In the genomic region with DNA sequence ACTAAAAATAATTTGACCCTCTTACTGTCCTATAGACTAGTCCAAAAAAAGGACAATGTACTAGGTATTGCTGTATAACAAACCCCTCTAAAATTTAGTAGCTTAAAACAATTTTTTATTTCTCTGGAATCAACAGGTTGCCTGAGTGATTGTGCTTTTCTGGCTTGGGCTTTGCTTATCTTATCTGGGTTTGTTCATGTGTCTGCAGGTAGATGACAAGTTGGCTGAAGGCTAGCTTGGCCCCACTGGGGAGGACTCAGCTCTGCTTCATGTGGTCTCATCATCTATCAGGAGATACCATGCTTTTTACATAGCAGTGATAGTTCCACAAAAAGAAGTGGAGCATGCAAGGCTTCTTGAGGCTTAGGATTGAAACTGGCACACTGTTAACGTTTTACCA, we compare ENCODE assay signal across 29 cellular contexts.
"Had no signal": no experiment of that assay in that cellular context is flagged by ENCODE, and none has a peak within 500 bp of the region (broad histone marks: within the 10 kb centered on the region; RNA-seq: fewer than 3 reads in every experiment).

No MANE protein-coding gene starts in this region.

- DNase-seq: stimulated activated CD4-positive, alpha-beta T cell treated with anti-CD3 and anti-CD28 coated beads, Interleukin-2, amount 100 ng/mL, for 48 hours; stimulated activated CD4-positive, alpha-beta T cell treated with anti-CD3 and anti-CD28 coated beads, Interleukin-4, amount 100 ng/mL, for 1 hour; stimulated activated CD4-positive, alpha-beta T cell treated with anti-CD3 and anti-CD28 coated beads, Interleukin-4, amount 100 ng/mL, for 24 hours; stimulated activated CD4-positive, alpha-beta T cell treated with anti-CD3 and anti-CD28 coated beads, Interleukin-4, amount 100 ng/mL, for 4 hours; stimulated activated CD8-positive, alpha-beta memory T cell treated with anti-CD3 and anti-CD28 coated beads, Interleukin-4, amount 100 ng/mL, for 48 hours; stimulated activated naive B cell treated with anti-CD40 and anti-IgM and Interleukin-4, amounts not matched to agents 10 μg/mL and 1 μg/mL and 100 μg/mL, for 72 hours; stimulated activated naive CD4-positive, alpha-beta T cell; stimulated activated naive CD4-positive, alpha-beta T cell treated with Interleukin-2 at 50 U/mL for 16 hours; stimulated activated naive CD8-positive, alpha-beta T cell treated with anti-CD3 and anti-CD28 coated beads, Interleukin-15, amount 100 ng/mL, for 72 hours; stimulated activated naive CD8-positive, alpha-beta T cell treated with anti-CD3 and anti-CD28 coated beads, Interleukin-15, Interleukin-2, amounts not matched to agents 100 U/mL and 50 U/mL, for 24 hours; stomach; substantia nigra; testis; thyroid gland; tibial artery; transverse colon; trophoblast cell; upper lobe of left lung; upper lobe of right lung; uterus had no signal

- H3K36me3 ChIP-seq: thoracic aorta, thyroid gland, upper lobe of right lung, uterus had no signal

- H3K4me3 Mint-ChIP-seq: stimulated activated effector memory CD8-positive, alpha-beta T cell treated with anti-CD3 and anti-CD28 coated beads, Interleukin-12 subunit alpha, Interleukin-12 subunit beta, amount 100 ng/mL, for 72 hours; stimulated activated memory B cell treated with anti-CD40 and anti-IgM and Interleukin-4, amounts not matched to agents 10 μg/mL and 1 μg/mL and 100 μg/mL, for 72 hours; stimulated activated naive B cell treated with anti-CD40 and anti-IgM and Interleukin-4, amounts not matched to agents 10 μg/mL and 1 μg/mL and 100 μg/mL, for 72 hours; stimulated activated naive CD8-positive, alpha-beta T cell treated with anti-CD3 and anti-CD28 coated beads, Interleukin-15, amount 100 ng/mL, for 72 hours; stimulated activated naive CD8-positive, alpha-beta T cell treated with anti-CD3 and anti-CD28 coated beads, Interleukin-15, Interleukin-2, amounts not matched to agents 100 ng/mL and 50 ng/mL, for 24 hours; type B pancreatic cell had no signal

- H3K4me1 ChIP-seq: stomach, suprapubic skin, testis, thyroid gland, tibial artery, tibial nerve, transverse colon, upper lobe of left lung, upper lobe of right lung, uterus, vagina had no signal

- H3K4me3 ChIP-seq: stomach, suprapubic skin, testis, thoracic aorta, thyroid gland, tibial artery, tibial nerve, transverse colon, upper lobe of left lung, upper lobe of right lung, uterus, vagina had no signal

- H3K9me3 ChIP-seq: suprapubic skin, testis, thoracic aorta, thyroid gland, tibial artery, upper lobe of left lung, upper lobe of right lung, uterus, vagina had no signal

- H3K4me1 Mint-ChIP-seq: stimulated activated effector memory CD8-positive, alpha-beta T cell treated with anti-CD3 and anti-CD28 coated beads, Interleukin-12 subunit alpha, Interleukin-12 subunit beta, amount 100 ng/mL, for 72 hours; stimulated activated memory B cell treated with anti-CD40 and anti-IgM and Interleukin-4, amounts not matched to agents 10 μg/mL and 1 μg/mL and 100 μg/mL, for 72 hours; stimulated activated naive B cell treated with anti-CD40 and anti-IgM and Interleukin-4, amounts not matched to agents 10 μg/mL and 1 μg/mL and 100 μg/mL, for 72 hours; stimulated activated naive CD8-positive, alpha-beta T cell treated with anti-CD3 and anti-CD28 coated beads, Interleukin-15, amount 100 ng/mL, for 72 hours had no signal

- H3K27ac Mint-ChIP-seq: stimulated activated effector memory CD8-positive, alpha-beta T cell treated with anti-CD3 and anti-CD28 coated beads, Interleukin-12 subunit alpha, Interleukin-12 subunit beta, amount 100 ng/mL, for 72 hours; stimulated activated memory B cell treated with anti-CD40 and anti-IgM and Interleukin-4, amounts not matched to agents 10 μg/mL and 1 μg/mL and 100 μg/mL, for 72 hours; stimulated activated naive B cell treated with anti-CD40 and anti-IgM and Interleukin-4, amounts not matched to agents 10 μg/mL and 1 μg/mL and 100 μg/mL, for 72 hours; stimulated activated naive CD8-positive, alpha-beta T cell treated with anti-CD3 and anti-CD28 coated beads, Interleukin-15, amount 100 ng/mL, for 72 hours; stimulated activated naive CD8-positive, alpha-beta T cell treated with anti-CD3 and anti-CD28 coated beads, Interleukin-15, Interleukin-2, amounts not matched to agents 100 ng/mL and 50 ng/mL, for 24 hours; type B pancreatic cell had no signal

- ATAC-seq: stimulated activated effector memory CD8-positive, alpha-beta T cell treated with anti-CD3 and anti-CD28 coated beads, Interleukin-12 subunit alpha, Interleukin-12 subunit beta, amount 100 ng/mL, for 72 hours; stimulated activated memory B cell treated with anti-CD40 and anti-IgM and Interleukin-4, amounts not matched to agents 10 μg/mL and 1 μg/mL and 100 μg/mL, for 72 hours; stimulated activated naive B cell treated with anti-CD40 and anti-IgM and Interleukin-4, amounts not matched to agents 10 μg/mL and 1 μg/mL and 100 μg/mL, for 72 hours; stimulated activated naive CD8-positive, alpha-beta T cell treated with anti-CD3 and anti-CD28 coated beads, Interleukin-15, amount 100 ng/mL, for 72 hours; stimulated activated naive CD8-positive, alpha-beta T cell treated with anti-CD3 and anti-CD28 coated beads, Interleukin-15, Interleukin-2, amounts not matched to agents 100 U/mL and 50 U/mL, for 24 hours; upper lobe of right lung had no signal

- H3K27me3 Mint-ChIP-seq: stimulated activated memory B cell treated with anti-CD40 and anti-IgM and Interleukin-4, amounts not matched to agents 10 μg/mL and 1 μg/mL and 100 μg/mL, for 72 hours; stimulated activated naive B cell treated with anti-CD40 and anti-IgM and Interleukin-4, amounts not matched to agents 10 μg/mL and 1 μg/mL and 100 μg/mL, for 72 hours; stimulated activated naive CD8-positive, alpha-beta T cell treated with anti-CD3 and anti-CD28 coated beads, Interleukin-15, amount 100 ng/mL, for 72 hours; stimulated activated naive CD8-positive, alpha-beta T cell treated with anti-CD3 and anti-CD28 coated beads, Interleukin-15, Interleukin-2, amounts not matched to agents 100 ng/mL and 50 ng/mL, for 24 hours; type B pancreatic cell had no signal

- H3K27ac ChIP-seq: stomach, suprapubic skin, testis, thoracic aorta, thyroid gland, tibial artery, tibial nerve, transverse colon, upper lobe of left lung, upper lobe of right lung, uterus, vagina had no signal

- H3K27me3 ChIP-seq: stomach, suprapubic skin, testis, thyroid gland, tibial artery, tibial nerve, transverse colon, upper lobe of left lung, upper lobe of right lung, uterus, vagina had no signal

- H3K9me3 Mint-ChIP-seq: stimulated activated naive CD8-positive, alpha-beta T cell treated with anti-CD3 and anti-CD28 coated beads, Interleukin-15, amount 100 ng/mL, for 72 hours; type B pancreatic cell had no signal

- FAIRE-seq: urothelium cell line had no signal
